9 cellular contexts compared by ENCODE assay signal in genomic region chr2:233075966-233076339, GRCh38. TPM values are rescaled to one million over a fixed set of nuclear protein-coding genes. Genes with fewer than 3 reads are reported as not detected.
A peak's percentile ranks its signal among the peaks of the same experiment; 100 is the strongest.
DNase-seq lines count a peak whose midpoint lies in the region; ATAC-seq and TF ChIP-seq lines count a peak whose summit lies in the region.
"Had no signal": no experiment of that assay in that cellular context is flagged by ENCODE, and none has a peak within 500 bp of the region (broad histone marks: within the 10 kb centered on the region; RNA-seq: fewer than 3 reads in every experiment).

No MANE protein-coding gene starts in this region.

- H3K27ac Mint-ChIP-seq in activated naive CD4-positive, alpha-beta T cell treated with anti-CD3 and anti-CD28 coated beads, Interleukin-2, amount 50 U/mL, for 72 hours: no peak overlapping the region

- H3K4me1 ChIP-seq in PC-9 (replicated peaks; ENCODE audit: insufficient read depth) (peaks cover 22% of the 10 kb centered on the region), esophagus muscularis mucosa (peaks cover 0 to 15% (median 10%) of the 10 kb centered on the region in 4 donors)

- H3K9me3 ChIP-seq in PC-9 (ENCODE audit: insufficient read depth, low read depth) (peaks cover 7% of the 10 kb centered on the region), esophagus muscularis mucosa (peaks cover 0 to 12% (median 0%) of the 10 kb centered on the region in 4 donors)

- no peaks in the 10 kb centered on the region for H3K9me2 ChIP-seq in PC-9 (ENCODE audit: insufficient read depth)

- H3K36me3 ChIP-seq in PC-9 (ENCODE audit: low read depth): no peaks in the 10 kb centered on the region
- H3K36me3 ChIP-seq in esophagus muscularis mucosa: peaks cover 0 to 9% (median 0%) of the 10 kb centered on the region in 4 donors

- H3K79me2 ChIP-seq in PC-9 (ENCODE audit: low read depth): no peaks in the 10 kb centered on the region

- 35% methylated on average over 2 of the region's 2 CpGs for WGBS in esophagus muscularis mucosa

- no peak for TF ChIP-seq CTCF in PC-9 (conservative IDR thresholded peaks at IDR 0.05)
- no peak for TF ChIP-seq CTCF in esophagus muscularis mucosa (IDR thresholded peaks at IDR 0.05)

- no peak for TF ChIP-seq EP300 in esophagus muscularis mucosa (IDR thresholded peaks at IDR 0.05)

- peak overlapping the region; percentile 14; the same call in 1 of the 2 replicates for H2AFZ ChIP-seq in PC-9

- peaks cover 0 to 5% of the 10 kb centered on the region in 2 donors for H3K9me3 Mint-ChIP-seq in activated naive CD4-positive, alpha-beta T cell treated with anti-CD3 and anti-CD28 coated beads, Interleukin-2, amount 50 U/mL, for 72 hours

- H3K4me3 ChIP-seq in PC-9 (no peak overlapping the region), esophagus muscularis mucosa (no peak overlapping the region)

- peaks cover 14 to 29% of the 10 kb centered on the region in 2 donors for H3K36me3 Mint-ChIP-seq in activated naive CD4-positive, alpha-beta T cell treated with anti-CD3 and anti-CD28 coated beads, Interleukin-2, amount 50 U/mL, for 72 hours

- no peaks in the 10 kb centered on the region for H4K20me1 ChIP-seq in PC-9 (ENCODE audit: insufficient read depth)

- CTCF ChIA-PET in PC-9 (lab: Charles Lee): interaction anchor here (0.7 kb wide), 1 partner anchor 63 kb away, joined by 3 read pairs; no protein-coding TSS in a partner anchor

- ATAC-seq in activated naive CD4-positive, alpha-beta T cell treated with anti-CD3 and anti-CD28 coated beads, Interleukin-2, amount 50 U/mL, for 72 hours: peak; percentile 21 to 33
- ATAC-seq in HG02938 (IDR thresholded peaks at IDR 0.05; ENCODE audit: unreplicated experiment) (peak; percentile 57), left colon (peak; percentile 62)

- BruUV-seq in PC-9 (replicated peaks; lab: Mats Ljungman, UMichigan): no TSS peak

- POLR2A ChIA-PET in PC-9 (lab: Charles Lee; ENCODE audit: unreplicated experiment): interaction anchor here (0.7 to 0.9 kb wide), 3 partner anchors 15 to 220 kb away, joined by 3 to 6 read pairs (median 5); no protein-coding TSS in a partner anchor

- H3K27ac ChIP-seq in PC-9 (no peak overlapping the region), esophagus muscularis mucosa (replicated peaks in 1 of 4) (no peak overlapping the region)

- peak overlapping the region; percentile 42 for H3K4me2 ChIP-seq in PC-9

- intact Hi-C loops in PC-9 (cut with micrococcal nuclease; ENCODE audit: unreplicated experiment): no loop called here
- intact Hi-C loops in left colon (cut with DNase I, micrococcal nuclease): no loop called here
- intact Hi-C loops in esophagus muscularis mucosa (cut with DNase I): no loop called here

- TF ChIP-seq POLR2A in esophagus muscularis mucosa (IDR thresholded peaks at IDR 0.05; ENCODE audit: low read depth): no peak

- H3F3A ChIP-seq in PC-9 (ENCODE audit: insufficient read depth, low read depth): peaks cover 7% of the 10 kb centered on the region; the same call in 1 of the 2 replicates

- no peaks in the 10 kb centered on the region for H3K27me3 ChIP-seq in PC-9 (ENCODE audit: insufficient read depth, low read depth)
- H3K27me3 ChIP-seq in esophagus muscularis mucosa: peaks cover 0 to 4% (median 0%) of the 10 kb centered on the region in 4 donors

- DNase-seq in activated naive CD4-positive, alpha-beta T cell treated with anti-CD3 and anti-CD28 coated beads, Interleukin-2, amount 50 U/mL, for 72 hours (ENCODE audit: low spot score in 2 of 2): peak in 1 of 2 donors; percentile 55
- no peak for DNase-seq in activated naive CD4-positive, alpha-beta T cell (lab: John Stamatoyannopoulos, UW)
- no peak for DNase-seq in PC-9
- no peak for DNase-seq in left colon
- DNase-seq in NCI-H774 (lab: John Stamatoyannopoulos, UW): no peak
- no peak for DNase-seq in activated CD4-positive, alpha-beta T cell treated with anti-CD3 and anti-CD28 coated beads, Interleukin-2, amount 50 U/mL, for 1 hour
- no peak for DNase-seq in esophagus muscularis mucosa (ENCODE audit: extremely low spot score)

RNA-seq across cellular contexts. Expression of gene INPP5D, which starts 15.8 kb away (rescaled TPM):
- 10 to 100 TPM; 70.7 to 71.1 TPM for total RNA-seq in activated naive CD4-positive, alpha-beta T cell treated with anti-CD3 and anti-CD28 coated beads, Interleukin-2, amount 50 U/mL, for 72 hours
- 0.55 and 0.74 TPM in 2 replicates for total RNA-seq in PC-9 (2021)
- 10 to 100 TPM in 1 of 2 donors, 1 to 10 TPM in 1; 6.6 to 10.6 TPM for total RNA-seq in left colon
- total RNA-seq in esophagus muscularis mucosa: 10 to 100 TPM in 3 of 4 donors, 1 to 10 TPM in 1; 8.0 to 12.5 (median 11.9) TPM
- total RNA-seq: Daoy had no signal

RNA-seq across cellular contexts. Expression of gene NEU2, which starts 43.5 kb away (rescaled TPM):
- not detected for total RNA-seq in activated naive CD4-positive, alpha-beta T cell treated with anti-CD3 and anti-CD28 coated beads, Interleukin-2, amount 50 U/mL, for 72 hours
- total RNA-seq in PC-9 (2021): not detected in 2 replicates
- not detected for total RNA-seq in left colon
- not detected for total RNA-seq in esophagus muscularis mucosa
- total RNA-seq: Daoy had no signal

Comparison
In these comparisons a context has a peak if more than half of its experiments do, and no peak if none do; other contexts are left out.
1. RNA of gene INPP5D, which starts 15.8 kb away (total RNA-seq): 70.7 to 71.1 TPM in activated naive CD4-positive, alpha-beta T cell treated with anti-CD3 and anti-CD28 coated beads, Interleukin-2, amount 50 U/mL, for 72 hours; 8.0 to 12.5 TPM in esophagus muscularis mucosa, 6.6 to 10.6 TPM in left colon and 0.55 to 0.74 TPM in PC-9; every median in the first group is over 4 times any median in the second.
2. Peak in every context shown above with its lines, with median percentiles within 50 percentile points of each other: ATAC-seq.